Comparison of ENCODE assay signal across 11 cellular contexts in genomic region chr19:51354742-51355148, GRCh38. TPM values are rescaled to one million over a fixed set of nuclear protein-coding genes. Genes with fewer than 3 reads are reported as not detected.
DNase-seq lines count a peak whose midpoint lies in the region; ATAC-seq and TF ChIP-seq lines count a peak whose summit lies in the region.
"Had no signal": no experiment of that assay in that cellular context is flagged by ENCODE, and none has a peak within 500 bp of the region (broad histone marks: within the 10 kb centered on the region; RNA-seq: fewer than 3 reads in every experiment).

No MANE protein-coding gene starts in this region.

- intact Hi-C loops in CD8-positive, alpha-beta T cell (cut with DNase I, micrococcal nuclease): no loop called here
- intact Hi-C loops in gastrocnemius medialis (cut with DNase I; ENCODE audit: low total_unique reads): no loop called here
- intact Hi-C loops in prostate gland (cut with DNase I): no loop called here

- no peaks in the 10 kb centered on the region for H3K27me3 Mint-ChIP-seq in CD8-positive, alpha-beta T cell (ENCODE audit: low read depth)
- no peaks in the 10 kb centered on the region for H3K27me3 Mint-ChIP-seq in mesothelial cell of epicardium (ENCODE audit: low read depth)

- H3K36me3 Mint-ChIP-seq in CD8-positive, alpha-beta T cell: peaks cover 30% of the 10 kb centered on the region
- H3K36me3 Mint-ChIP-seq in mesothelial cell of epicardium: peaks cover 17% of the 10 kb centered on the region

- peak overlapping the region; percentile 54 for H3K4me3 Mint-ChIP-seq in CD8-positive, alpha-beta T cell
- peak overlapping the region; percentile 42 for H3K4me3 Mint-ChIP-seq in mesothelial cell of epicardium

- H3K27ac Mint-ChIP-seq in CD8-positive, alpha-beta T cell: peak overlapping the region; percentile 64
- peak overlapping the region; percentile 90 for H3K27ac Mint-ChIP-seq in mesothelial cell of epicardium

- H3K9me3 ChIP-seq in CD8-positive, alpha-beta T cell (ENCODE audit: low read length): no peaks in the 10 kb centered on the region
- H3K9me3 ChIP-seq in gastrocnemius medialis: no peaks in the 10 kb centered on the region
- no peaks in the 10 kb centered on the region for H3K9me3 ChIP-seq in prostate gland
- H3K9me3 ChIP-seq: pancreas had no signal

- H3K36me3 ChIP-seq in CD8-positive, alpha-beta T cell (ENCODE audit: insufficient read depth, low read length): no peaks in the 10 kb centered on the region
- H3K36me3 ChIP-seq in gastrocnemius medialis (peaks cover 0 to 15% of the 10 kb centered on the region in 2 donors), prostate gland (no peaks in the 10 kb centered on the region)

- in situ Hi-C loops in astrocyte of the spinal cord (cut with HindIII; ENCODE audit: low sequenced_read_pairs) (no loop called here), gastrocnemius medialis (cut with MboI; ENCODE audit: low sequenced_read_pairs in 4 of 4) (no loop called here)

- TF ChIP-seq POLR2A in gastrocnemius medialis (IDR thresholded peaks at IDR 0.05) (no peak), prostate gland (IDR thresholded peaks at IDR 0.05) (no peak)

- H3K27me3 ChIP-seq in CD8-positive, alpha-beta T cell (ENCODE audit: insufficient read depth, low read length): no peaks in the 10 kb centered on the region
- H3K27me3 ChIP-seq in gastrocnemius medialis (no peaks in the 10 kb centered on the region), prostate gland (replicated peaks; ENCODE audit: insufficient read depth) (no peaks in the 10 kb centered on the region)
- H3K27me3 ChIP-seq: pancreas had no signal

- H3K27ac ChIP-seq in CD8-positive, alpha-beta T cell (ENCODE audit: low read depth, low read length): no peak overlapping the region
- H3K27ac ChIP-seq in gastrocnemius medialis (no peak overlapping the region), prostate gland (no peak overlapping the region)
- H3K27ac ChIP-seq: pancreas had no signal

- H3K4me3 ChIP-seq in CD8-positive, alpha-beta T cell (ENCODE audit: low read depth, low read length): no peak overlapping the region
- H3K4me3 ChIP-seq in Jurkat, Clone E6-1 (ENCODE audit: low read length): peak overlapping the region; percentile 15
- H3K4me3 ChIP-seq in astrocyte of the spinal cord (ENCODE audit: low read depth, low read length) (no peak overlapping the region), gastrocnemius medialis (no peak overlapping the region), prostate gland (no peak overlapping the region)
- H3K4me3 ChIP-seq: pancreas had no signal

- CTCF ChIA-PET in CD8-positive, alpha-beta T cell (lab: Charles Lee): interaction anchor here (1.0 to 1.4 kb wide), 3 partner anchors 27 to 53 kb away, joined by 3 read pairs; no protein-coding TSS in a partner anchor

- WGBS in prostate gland: 28% methylated on average over 8 of the region's 8 CpGs

- POLR2A ChIA-PET in CD8-positive, alpha-beta T cell (lab: Charles Lee): interaction anchor here (1.0 kb wide), 1 partner anchor 11 kb away, joined by 3 read pairs; the partner anchor contains the start of gene ETFB

- peaks cover 8% of the 10 kb centered on the region for H3K4me1 ChIP-seq in CD8-positive, alpha-beta T cell (ENCODE audit: insufficient read depth, low read length)
- H3K4me1 ChIP-seq in gastrocnemius medialis (no peaks in the 10 kb centered on the region), prostate gland (replicated peaks) (peaks cover 4% of the 10 kb centered on the region)
- H3K4me1 ChIP-seq: pancreas had no signal

- TF ChIP-seq CTCF in CD8-positive, alpha-beta T cell (IDR thresholded peaks at IDR 0.05): no peak
- no peak for TF ChIP-seq CTCF in astrocyte of the spinal cord (IDR thresholded peaks at IDR 0.05; ENCODE audit: low read depth, low read length)
- no peak for TF ChIP-seq CTCF in mesothelial cell of epicardium (IDR thresholded peaks at IDR 0.05; ENCODE audit: unreplicated experiment)
- no peak for TF ChIP-seq CTCF in gastrocnemius medialis (IDR thresholded peaks at IDR 0.05 in 4 of 5, conservative IDR thresholded peaks at IDR 0.05 in 1 of 5)
- no peak for TF ChIP-seq CTCF in prostate gland (IDR thresholded peaks at IDR 0.05)

- peaks cover 22% of the 10 kb centered on the region for H3K4me1 Mint-ChIP-seq in CD8-positive, alpha-beta T cell (ENCODE audit: low read depth)
- H3K4me1 Mint-ChIP-seq in mesothelial cell of epicardium: peaks cover 23% of the 10 kb centered on the region

- DNase-seq in CD8-positive, alpha-beta T cell: peak in 3 of 7 experiments; percentile 40 to 72 (median 47)
- peak; percentile 99 for DNase-seq in Jurkat, Clone E6-1 (ENCODE audit: low read depth, low spot score)
- DNase-seq in astrocyte of the spinal cord (ENCODE audit: low read depth, low spot score) (peak; percentile 17), mesothelial cell of epicardium (ENCODE audit: low spot score in 2 of 2, unreplicated experiment in 2 of 2) (peak; percentile 52 to 72), gastrocnemius medialis (no peak), prostate gland (ENCODE audit: low spot score) (no peak), SKM-1 (lab: John Stamatoyannopoulos, UW; ENCODE audit: unreplicated experiment) (no peak)
- DNase-seq: pancreas had no signal

- H3K9me3 Mint-ChIP-seq in CD8-positive, alpha-beta T cell: no peaks in the 10 kb centered on the region
- H3K9me3 Mint-ChIP-seq in mesothelial cell of epicardium: no peaks in the 10 kb centered on the region

- ATAC-seq in CD8-positive, alpha-beta T cell: peak; percentile 97
- no peak for ATAC-seq in gastrocnemius medialis
- no peak for ATAC-seq in GM21786 (IDR thresholded peaks at IDR 0.05; ENCODE audit: unreplicated experiment)
- ATAC-seq: pancreas, Right ventricle myocardium inferior had no signal

RNA-seq across cellular contexts. Expression of gene ETFB, which starts 11.4 kb away (rescaled TPM):
- total RNA-seq in CD8-positive, alpha-beta T cell: 10 to 100 TPM; 26.6 to 27.5 TPM
- polyA plus RNA-seq in Jurkat, Clone E6-1 (2012; ENCODE audit: insufficient read depth, insufficient read length): 160 TPM
- total RNA-seq in mesothelial cell of epicardium (59.5 to 60.1 TPM (median 60.0 TPM) in 3 replicates), gastrocnemius medialis (100 to 1,000 TPM; 118 to 164 (median 141) TPM), prostate gland (100 to 1,000 TPM in 1 of 2 donors, 10 to 100 TPM in 1; 82.8 to 118 TPM)

RNA-seq across cellular contexts. Expression of gene VSIG10L, which starts 12.8 kb away (rescaled TPM):
- total RNA-seq in CD8-positive, alpha-beta T cell: not detected
- 2.4 TPM for polyA plus RNA-seq in Jurkat, Clone E6-1 (2012; ENCODE audit: insufficient read depth, insufficient read length)
- total RNA-seq in mesothelial cell of epicardium (8.1 to 8.9 TPM (median 8.6 TPM) in 3 replicates), gastrocnemius medialis (under 1 TPM; 0.20 to 0.75 (median 0.34) TPM), prostate gland (1 to 10 TPM; 2.3 to 9.9 TPM)

RNA-seq across cellular contexts. Expression of gene CLDND2, which starts 14.1 kb away (rescaled TPM):
- total RNA-seq in CD8-positive, alpha-beta T cell: 1 to 10 TPM; 1.3 to 2.3 TPM
- polyA plus RNA-seq in Jurkat, Clone E6-1 (2012; ENCODE audit: insufficient read depth, insufficient read length): 2.6 TPM
- 0.54 to 0.56 TPM in 2 of 3 replicates, not detected in the other for total RNA-seq in mesothelial cell of epicardium
- not detected for total RNA-seq in gastrocnemius medialis
- total RNA-seq in prostate gland: 1 to 10 TPM in 1 of 2 donors, not detected in 1; 4.2 TPM

RNA-seq across cellular contexts. Expression of gene NKG7, which starts 17.7 kb away (rescaled TPM):
- total RNA-seq in CD8-positive, alpha-beta T cell: 100 to 1,000 TPM; 159 to 169 TPM
- 18.4 TPM for polyA plus RNA-seq in Jurkat, Clone E6-1 (2012; ENCODE audit: insufficient read depth, insufficient read length)
- total RNA-seq in mesothelial cell of epicardium (not detected in 3 replicates), gastrocnemius medialis (1 to 10 TPM in 1 of 4 donors, under 1 TPM in 1, not detected in 2; 0.73 to 1.2 TPM), prostate gland (1 to 10 TPM in 1 of 2 donors, not detected in 1; 1.8 TPM)

RNA-seq across cellular contexts. Expression of gene LIM2, which starts 33.0 kb away (rescaled TPM):
- total RNA-seq in CD8-positive, alpha-beta T cell: not detected
- not detected for polyA plus RNA-seq in Jurkat, Clone E6-1 (2012; ENCODE audit: insufficient read depth, insufficient read length)
- total RNA-seq in mesothelial cell of epicardium (not detected in 3 replicates), gastrocnemius medialis (not detected), prostate gland (not detected)
- total RNA-seq: pancreas, Right ventricle myocardium inferior had no signal
- polyA plus RNA-seq: adipose tissue, pancreas had no signal

Comparison
In these comparisons a context has a peak if more than half of its experiments do, and no peak if none do; other contexts are left out.
1. DNase-seq: peak in Jurkat, Clone E6-1 (single experiment), astrocyte of the spinal cord (single experiment) and mesothelial cell of epicardium (2 of 2); none in gastrocnemius medialis (0 of 2), prostate gland (single experiment) and SKM-1 (single experiment).